In the genomic region with DNA sequence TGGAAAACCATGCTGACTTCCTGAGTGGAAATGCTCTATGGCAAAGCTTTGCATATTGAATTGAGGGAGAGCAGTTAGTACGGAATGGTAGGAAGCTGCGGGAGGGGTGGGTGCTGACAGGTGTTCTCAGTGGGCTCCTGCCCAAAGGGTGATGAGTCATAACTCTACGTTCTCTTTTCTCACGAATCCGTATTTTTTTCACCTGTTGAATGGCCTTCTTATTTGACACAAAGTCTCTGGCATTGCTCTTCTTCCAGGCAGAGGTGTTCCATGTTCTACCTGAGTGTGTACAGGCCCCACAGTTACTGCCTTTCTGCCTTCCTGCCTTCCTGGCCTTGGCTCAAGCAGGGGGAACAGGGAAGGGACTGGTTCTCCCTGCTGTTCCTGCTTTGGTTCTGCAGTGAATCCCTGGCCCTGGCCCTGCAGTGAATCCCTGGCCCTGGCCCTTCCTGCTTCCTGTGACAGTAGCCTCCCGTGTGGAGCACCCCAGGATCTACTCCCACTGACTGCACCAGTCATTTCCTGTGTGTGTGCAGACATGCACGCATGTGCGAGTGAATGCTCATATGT, we compare ENCODE assay signal across 8 cellular contexts. TPM values are rescaled to one million over a fixed set of nuclear protein-coding genes. Genes with fewer than 3 reads are reported as not detected.
DNase-seq lines count a peak whose midpoint lies in the region; ATAC-seq and TF ChIP-seq lines count a peak whose summit lies in the region.

No MANE protein-coding gene starts in this region.

- H3K27ac ChIP-seq in vagina: peak overlapping the region; percentile 3

- H3K4me1 ChIP-seq in vagina: peaks cover 51% of the 10 kb centered on the region

- H3K27me3 ChIP-seq in vagina: no peaks in the 10 kb centered on the region

- H3K4me3 ChIP-seq in vagina: no peak overlapping the region

- peak; percentile 41 for DNase-seq in activated effector memory CD4-positive, alpha-beta T cell treated with anti-CD3 and anti-CD28 coated beads, Interleukin-2, amount 50 U/mL, for 16 hours
- no peak for DNase-seq in activated effector memory CD4-positive, alpha-beta T cell treated with Interleukin-2 at 50 U/mL for 16 hours
- DNase-seq in NCI-H526 treated with DMSO at 0.1 percent for 48 hours (lab: John Stamatoyannopoulos, UW): peak; percentile 33
- no peak for DNase-seq in Right ventricle myocardium superior
- peak in 1 of 2 donors; percentile 77 for DNase-seq in vagina (ENCODE audit: extremely low spot score in 2 of 2)
- DNase-seq in occipital lobe (lab: John Stamatoyannopoulos, UW): no peak

- intact Hi-C loops in Right ventricle myocardium superior (cut with DNase I): no loop called here
- intact Hi-C loops in vagina (cut with DNase I): no loop called here

- no peak for TF ChIP-seq POLR2A in vagina (IDR thresholded peaks at IDR 0.05)

- peaks cover 0 to 21% of the 10 kb centered on the region in 2 donors for H3K36me3 ChIP-seq in vagina

- no peak for TF ChIP-seq CTCF in vagina (IDR thresholded peaks at IDR 0.05)

- no peaks in the 10 kb centered on the region for H3K9me3 ChIP-seq in vagina

- peak; percentile 42 for ATAC-seq in Right ventricle myocardium superior (ENCODE audit: poor library complexity)
- no peak for ATAC-seq in GM18520 (IDR thresholded peaks at IDR 0.05; ENCODE audit: unreplicated experiment)
- ATAC-seq in GM21526 (IDR thresholded peaks at IDR 0.05; ENCODE audit: low FRiP score, unreplicated experiment): no peak

RNA-seq across cellular contexts. Expression of a gene that starts 31.9 kb away (rescaled TPM):
- total RNA-seq in Right ventricle myocardium superior (273 TPM), vagina (36.8 TPM), occipital lobe (46.3 TPM)

Comparison
In these comparisons a context has a peak if more than half of its experiments do, and no peak if none do; other contexts are left out.
1. DNase-seq: peak in activated effector memory CD4-positive, alpha-beta T cell treated with anti-CD3 and anti-CD28 coated beads, Interleukin-2, amount 50 U/mL, for 16 hours (single experiment) and NCI-H526 treated with DMSO at 0.1 percent for 48 hours (single experiment); none in activated effector memory CD4-positive, alpha-beta T cell treated with Interleukin-2 at 50 U/mL for 16 hours (single experiment), Right ventricle myocardium superior (single experiment) and occipital lobe (single experiment).